ENCODE assay signal across 28 cellular contexts in the genomic region with DNA sequence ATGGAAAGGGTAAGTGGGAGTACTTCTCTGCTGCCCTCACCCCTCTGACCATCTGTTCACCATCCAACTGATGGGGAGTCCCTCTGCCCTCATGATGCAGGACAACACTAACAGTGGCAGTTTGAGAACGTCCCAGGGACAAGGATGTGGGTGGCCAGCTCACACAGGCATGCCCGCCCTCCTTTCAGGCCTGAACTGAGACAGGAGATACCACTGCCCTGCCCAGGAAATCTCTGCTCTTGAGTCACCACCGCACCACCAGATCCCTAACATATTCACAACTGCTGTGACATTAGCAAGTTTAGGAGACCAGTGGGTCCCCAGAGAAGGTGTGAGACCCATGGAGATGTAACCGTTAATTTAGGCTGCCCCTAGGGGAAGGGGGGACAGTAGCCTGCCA.
A peak's percentile ranks its signal among the peaks of the same experiment; 100 is the strongest.
DNase-seq lines count a peak whose midpoint lies in the region; ATAC-seq lines count a peak whose summit lies in the region.
"Had no signal": no experiment of that assay in that cellular context is flagged by ENCODE, and none has a peak within 500 bp of the region (broad histone marks: within the 10 kb centered on the region; RNA-seq: fewer than 3 reads in every experiment).

No MANE protein-coding gene starts in this region.

- no peak overlapping the region for H2AFZ ChIP-seq in GM23248
- H2AFZ ChIP-seq: hepatocyte had no signal

- in situ Hi-C loops in GM23248 (cut with MboI), result no loop called here

- 51 to 60% methylated on average over 3 to 4 of the region's 4 CpGs for WGBS in GM23248 (ENCODE audit: low coverage in 1 of 2, low lambda C conversion rate in 2 of 2, missing lambda C conversion rate in 2 of 2), 2 experiments

- no peak overlapping the region for H3K4me3 ChIP-seq in GM23248
- H3K4me3 ChIP-seq: dorsolateral prefrontal cortex, hepatocyte, psoas muscle, upper lobe of right lung had no signal

- H3K36me3 ChIP-seq in GM23248 (ENCODE audit: low read depth), result peaks cover 31% of the 10 kb centered on the region

- H3K4me3 Mint-ChIP-seq in T-helper 2 cell treated with Interferon-gamma antibody and Interleukin-4, amounts not matched to agents 5 μg/mL and 100 μg/mL, for 36 hours, result no peak overlapping the region
- H3K4me3 Mint-ChIP-seq: activated CD4-positive, alpha-beta T cell treated with anti-CD3 and anti-CD28 coated beads, Interleukin-2, amount 10 ng/mL, durations not matched to agents 7 days and 5 days had no signal

- peaks cover 34% of the 10 kb centered on the region for H3K79me2 ChIP-seq in GM23248 (ENCODE audit: insufficient read depth)

- no peaks in the 10 kb centered on the region for H3F3A ChIP-seq in GM23248 (ENCODE audit: insufficient read depth)

- H3K27me3 ChIP-seq in GM23248 (replicated peaks; ENCODE audit: insufficient read depth), result no peaks in the 10 kb centered on the region
- H3K27me3 ChIP-seq: dorsolateral prefrontal cortex, hepatocyte, neutrophil, upper lobe of right lung had no signal

- no peaks in the 10 kb centered on the region for H3K27me3 Mint-ChIP-seq in T-helper 2 cell treated with Interferon-gamma antibody and Interleukin-4, amounts not matched to agents 5 μg/mL and 100 μg/mL, for 36 hours (ENCODE audit: low read depth)
- H3K27me3 Mint-ChIP-seq: activated CD4-positive, alpha-beta T cell treated with anti-CD3 and anti-CD28 coated beads, Interleukin-2, amount 10 ng/mL, durations not matched to agents 7 days and 5 days had no signal

- H3K27ac ChIP-seq in GM23248, result no peak overlapping the region
- H3K27ac ChIP-seq: dorsolateral prefrontal cortex, hepatocyte, neutrophil, psoas muscle, upper lobe of right lung, VCaP had no signal

- DNase-seq in D341Med (ENCODE audit: low spot score) (peak; percentile 25), GM23248 (peak; percentile 15), astrocyte of the hippocampus (ENCODE audit: low read depth, low spot score) (peak; percentile 3), iris pigment epithelial cell (ENCODE audit: low read depth) (peak; percentile 7), NCI-H446 treated with DMSO at 0.1 percent for 48 hours (lab: John Stamatoyannopoulos, UW) (no peak)
- DNase-seq in T-helper 2 cell treated with Interferon-gamma antibody and Interleukin-4, amounts not matched to agents 5 μg/mL and 100 μg/mL, for 36 hours (ENCODE audit: low spot score), result no peak
- DNase-seq: activated CD4-positive, alpha-beta T cell treated with anti-CD3 and anti-CD28 coated beads, Interleukin-2, amount 10 ng/mL, durations not matched to agents 7 days and 5 days; activated naive CD4-positive, alpha-beta T cell; amniotic stem cell; C1 segment of cervical spinal cord; Calu3; central memory CD4-positive, alpha-beta T cell; dorsolateral prefrontal cortex; erythroblast; foreskin melanocyte; HCEC 1CT; Kasumi-1; NCI-H1105; NCI-H510A; psoas muscle; substantia nigra; T-helper 2 cell; upper lobe of right lung had no signal

- H3K9me3 Mint-ChIP-seq in T-helper 2 cell treated with Interferon-gamma antibody and Interleukin-4, amounts not matched to agents 5 μg/mL and 100 μg/mL, for 36 hours, result peaks cover 15% of the 10 kb centered on the region

- no peaks in the 10 kb centered on the region for H3K4me1 ChIP-seq in GM23248 (ENCODE audit: insufficient read depth)
- H3K4me1 ChIP-seq: psoas muscle, upper lobe of right lung had no signal

- H3K9me3 ChIP-seq in GM23248 (ENCODE audit: low read depth), result no peaks in the 10 kb centered on the region
- H3K9me3 ChIP-seq: neutrophil, upper lobe of right lung had no signal

- H3K4me2 ChIP-seq in GM23248 (ENCODE audit: unreplicated experiment), result no peak overlapping the region
- H3K4me2 ChIP-seq: hepatocyte had no signal

- peaks cover 58% of the 10 kb centered on the region for H3K36me3 Mint-ChIP-seq in T-helper 2 cell treated with Interferon-gamma antibody and Interleukin-4, amounts not matched to agents 5 μg/mL and 100 μg/mL, for 36 hours (ENCODE audit: low read depth)

- no peaks in the 10 kb centered on the region for H4K20me1 ChIP-seq in GM23248 (ENCODE audit: insufficient read depth)

- H3K4me1 Mint-ChIP-seq in T-helper 2 cell treated with Interferon-gamma antibody and Interleukin-4, amounts not matched to agents 5 μg/mL and 100 μg/mL, for 36 hours (ENCODE audit: low read depth), result peaks cover 15% of the 10 kb centered on the region

- no peak for ATAC-seq in HG02798 (IDR thresholded peaks at IDR 0.05; ENCODE audit: poor library complexity, unreplicated experiment)
- ATAC-seq in HG02610 (IDR thresholded peaks at IDR 0.05; ENCODE audit: unreplicated experiment), result no peak
- ATAC-seq: psoas muscle, upper lobe of right lung had no signal

- no peak overlapping the region for H3K27ac Mint-ChIP-seq in T-helper 2 cell treated with Interferon-gamma antibody and Interleukin-4, amounts not matched to agents 5 μg/mL and 100 μg/mL, for 36 hours
- H3K27ac Mint-ChIP-seq: activated CD4-positive, alpha-beta T cell treated with anti-CD3 and anti-CD28 coated beads, Interleukin-2, amount 10 ng/mL, durations not matched to agents 7 days and 5 days had no signal

- no peaks in the 10 kb centered on the region for H3K9me2 ChIP-seq in GM23248 (ENCODE audit: insufficient read depth)

- H3K9ac ChIP-seq in GM23248, result no peak overlapping the region

Comparison
In these comparisons a context has a peak if more than half of its experiments do, and no peak if none do; other contexts are left out.
1. DNase-seq: peak in D341Med (single experiment), GM23248 (single experiment), astrocyte of the hippocampus (single experiment) and iris pigment epithelial cell (single experiment); none in NCI-H446 treated with DMSO at 0.1 percent for 48 hours (single experiment) and T-helper 2 cell treated with Interferon-gamma antibody and Interleukin-4, amounts not matched to agents 5 μg/mL and 100 μg/mL, for 36 hours (single experiment).